ENCODE assay signal across 27 cellular contexts in genomic region chr5:148815578-148815977, GRCh38. TPM values are rescaled to one million over a fixed set of nuclear protein-coding genes. Genes with fewer than 3 reads are reported as not detected.
DNase-seq lines count a peak whose midpoint lies in the region; ATAC-seq and TF ChIP-seq lines count a peak whose summit lies in the region.
"Had no signal": no experiment of that assay in that cellular context is flagged by ENCODE, and none has a peak within 500 bp of the region (broad histone marks: within the 10 kb centered on the region; RNA-seq: fewer than 3 reads in every experiment).

No MANE protein-coding gene starts in this region.

- no peak for ATAC-seq in GM21786 (IDR thresholded peaks at IDR 0.05; ENCODE audit: unreplicated experiment)
- ATAC-seq: GM23338, HepG2 had no signal

- H3K4me3 ChIP-seq in OCI-LY7 (ENCODE audit: low read depth, low read length, poor library complexity, severe bottlenecking) (peak overlapping the region; percentile 33), mammary epithelial cell (replicated peaks in 1 of 3; ENCODE audit: insufficient read depth in 1 of 3, low read depth in 2 of 3, low read length in 3 of 3) (no peak overlapping the region)
- H3K4me3 ChIP-seq: GM12878, GM23338, Peyer's patch had no signal

- BruUV-seq in OCI-LY7 (replicated peaks; lab: Mats Ljungman, UMichigan) (no TSS peak), mammary epithelial cell (replicated peaks; lab: Mats Ljungman, UMichigan) (no TSS peak)

- H3K27ac ChIP-seq in OCI-LY7 (ENCODE audit: low read depth, low read length, poor library complexity, severe bottlenecking) (peak overlapping the region; percentile 74), mammary epithelial cell (ENCODE audit: insufficient read depth, low read depth, low read length) (no peak overlapping the region)
- H3K27ac ChIP-seq: Peyer's patch had no signal

- H3K4me3 Mint-ChIP-seq in dendritic cell treated with granulocyte-macrophage colony-stimulating factor and Interleukin-4, amounts not matched to agents 40 ng/mL and 50 ng/mL, for 4 days = no peak overlapping the region
- H3K4me3 Mint-ChIP-seq: CD4-positive, alpha-beta memory T cell; GM23338; H9 had no signal

- peak overlapping the region; percentile 77 for H3K4me2 ChIP-seq in OCI-LY7 (ENCODE audit: low read length)
- H3K4me2 ChIP-seq in mammary epithelial cell (ENCODE audit: insufficient read depth, low read depth, low read length) = no peak overlapping the region
- H3K4me2 ChIP-seq: GM23338 had no signal

- no peaks in the 10 kb centered on the region for H4K20me1 ChIP-seq in OCI-LY7 (ENCODE audit: insufficient read depth, low read length)
- no peaks in the 10 kb centered on the region for H4K20me1 ChIP-seq in mammary epithelial cell (ENCODE audit: insufficient read depth, low read length)

- DNase-seq in NOMO-1 treated with DMSO at 0.1 percent for 48 hours (lab: John Stamatoyannopoulos, UW; ENCODE audit: unreplicated experiment) = peak; percentile 28
- no peak for DNase-seq in NOMO-1 treated with dmso at 0.1 percent for 144 hours (lab: John Stamatoyannopoulos, UW; ENCODE audit: unreplicated experiment)
- peak; percentile 36 for DNase-seq in OCI-LY7 (ENCODE audit: low spot score)
- no peak for DNase-seq in activated CD4-positive, alpha-beta T cell treated with anti-CD3 and anti-CD28 coated beads for 48 hours
- DNase-seq in mammary epithelial cell = no peak
- DNase-seq: 8988T; ACHN; CD4-positive, alpha-beta memory T cell; COR-L47; EL; GDM1; H9; Kasumi-1; NCI-H1105 treated with DMSO at 0.1 percent for 48 hours; NCI-H146; NCI-H1930; NCI-H2107; NCI-H524 treated with DMSO at 0.1 percent for 48 hours; NCI-H82; NK-92 treated with Interleukin-12 subunit alpha and Interleukin-12 subunit beta, amount 100 ng/mL, for 24 hours; Peyer's patch; SHP77 treated with DMSO at 0.1 percent for 48 hours had no signal

- H3K4me1 Mint-ChIP-seq in dendritic cell treated with granulocyte-macrophage colony-stimulating factor and Interleukin-4, amounts not matched to agents 40 ng/mL and 50 ng/mL, for 4 days (ENCODE audit: low read depth) = peaks cover 61% of the 10 kb centered on the region
- H3K4me1 Mint-ChIP-seq: GM23338, H9 had no signal

- CTCF ChIA-PET in OCI-LY7 (lab: Charles Lee; ENCODE audit: unreplicated experiment) (interaction anchor here (0.8 kb wide), 1 partner anchor 10 kb away, joined by 3 read pairs; no protein-coding TSS in a partner anchor), mammary epithelial cell (lab: Charles Lee; ENCODE audit: low non-redundant PET) (no interaction called here)

- H3K79me2 ChIP-seq in OCI-LY7 (ENCODE audit: insufficient read depth, low read depth, low read length) (no peaks in the 10 kb centered on the region), mammary epithelial cell (ENCODE audit: insufficient read depth, low read length) (no peaks in the 10 kb centered on the region)

- H3K9me3 Mint-ChIP-seq in dendritic cell treated with granulocyte-macrophage colony-stimulating factor and Interleukin-4, amounts not matched to agents 40 ng/mL and 50 ng/mL, for 4 days = no peaks in the 10 kb centered on the region
- H3K9me3 Mint-ChIP-seq: CD4-positive, alpha-beta memory T cell; GM23338; H9 had no signal

- H3K4me1 ChIP-seq in OCI-LY7 (ENCODE audit: insufficient read depth, low read length, poor library complexity, severe bottlenecking) (peaks cover 60% of the 10 kb centered on the region), mammary epithelial cell (ENCODE audit: insufficient read depth, low read length) (no peaks in the 10 kb centered on the region)

- H3K9me3 ChIP-seq in OCI-LY7 (ENCODE audit: low read length) = no peaks in the 10 kb centered on the region
- no peaks in the 10 kb centered on the region for H3K9me3 ChIP-seq in mammary epithelial cell (replicated peaks; ENCODE audit: insufficient read depth, low read length)
- H3K9me3 ChIP-seq: Peyer's patch had no signal

- POLR2A ChIA-PET in OCI-LY7 (lab: Charles Lee) = interaction anchor here (0.6 to 2.6 kb wide), 7 partner anchors 9 to 441 kb away, joined by 3 to 21 read pairs (median 6); partner anchors contain the start of gene ADRB2

- intact Hi-C loops in OCI-LY7 (cut with micrococcal nuclease; ENCODE audit: unreplicated experiment) = no loop called here
- intact Hi-C loops in dendritic cell treated with granulocyte-macrophage colony-stimulating factor and Interleukin-4, amounts not matched to agents 40 ng/mL and 50 ng/mL, for 4 days (cut with micrococcal nuclease) = loop anchor here (5.0 kb wide), 1 partner anchor 33 kb away; no protein-coding TSS in a partner anchor
- intact Hi-C loops in mammary epithelial cell (cut with micrococcal nuclease) = no loop called here

- H2AFZ ChIP-seq in OCI-LY7 (ENCODE audit: low read length) = peak overlapping the region; percentile 37; the same call in 1 of the 2 replicates
- no peak overlapping the region for H2AFZ ChIP-seq in mammary epithelial cell (ENCODE audit: low read depth, low read length)
- H2AFZ ChIP-seq: GM23338 had no signal

- H3K36me3 Mint-ChIP-seq in dendritic cell treated with granulocyte-macrophage colony-stimulating factor and Interleukin-4, amounts not matched to agents 40 ng/mL and 50 ng/mL, for 4 days (ENCODE audit: low read depth) = no peaks in the 10 kb centered on the region
- H3K36me3 Mint-ChIP-seq: CD4-positive, alpha-beta memory T cell had no signal

- no peaks in the 10 kb centered on the region for H3K27me3 ChIP-seq in mammary epithelial cell (ENCODE audit: insufficient read depth, low read length)
- H3K27me3 ChIP-seq: Peyer's patch had no signal

- H3K9ac ChIP-seq in mammary epithelial cell (ENCODE audit: insufficient read depth, low read length) = no peak overlapping the region

- peak overlapping the region; percentile 59 for H3K27ac Mint-ChIP-seq in dendritic cell treated with granulocyte-macrophage colony-stimulating factor and Interleukin-4, amounts not matched to agents 40 ng/mL and 50 ng/mL, for 4 days
- H3K27ac Mint-ChIP-seq: GM23338, H9 had no signal

- TF ChIP-seq CTCF in OCI-LY7 (conservative IDR thresholded peaks at IDR 0.05; ENCODE audit: low read length) (no peak), mammary epithelial cell (conservative IDR thresholded peaks at IDR 0.05 in 1 of 2, IDR thresholded peaks at IDR 0.05 in 1 of 2; ENCODE audit: extremely low read depth in 1 of 2, insufficient read depth in 1 of 2, low read depth in 1 of 2, low read length in 2 of 2) (no peak)

- no peaks in the 10 kb centered on the region for H3K27me3 Mint-ChIP-seq in dendritic cell treated with granulocyte-macrophage colony-stimulating factor and Interleukin-4, amounts not matched to agents 40 ng/mL and 50 ng/mL, for 4 days

- dilution Hi-C loops in mammary epithelial cell (cut with HindIII; ENCODE audit: low sequenced_read_pairs) = no loop called here

- H3K36me3 ChIP-seq in OCI-LY7 (ENCODE audit: insufficient read depth, low read length) (no peaks in the 10 kb centered on the region), mammary epithelial cell (ENCODE audit: insufficient read depth, low read length) (no peaks in the 10 kb centered on the region)
- H3K36me3 ChIP-seq: Peyer's patch had no signal

- in situ Hi-C loops in mammary epithelial cell (cut with MboI; ENCODE audit: low sequenced_read_pairs in 2 of 2) = no loop called here

- no peaks in the 10 kb centered on the region for H3K9me2 ChIP-seq in OCI-LY7 (ENCODE audit: insufficient read depth, low read length)

RNA-seq across cellular contexts. Expression of gene ADRB2, which starts 10.8 kb away (rescaled TPM):
- 14.6 and 16.8 TPM in 2 replicates for total RNA-seq in OCI-LY7 (2014; rRNA removed; shearing (Covaris generic))
- total RNA-seq in OCI-LY7 (2022) (4.4 and 4.6 TPM in 2 replicates), mammary epithelial cell (10 to 100 TPM in 1 of 2 donors, 1 to 10 TPM in 1; 4.8 to 14.8 TPM)
- 9.5 TPM for polyA plus RNA-seq in mammary epithelial cell
- polyA minus RNA-seq in mammary epithelial cell = 14.4 TPM
- total RNA-seq: HepG2 had no signal
- polyA plus RNA-seq: HepG2 had no signal

Comparison
In these comparisons a context has a peak if more than half of its experiments do, and no peak if none do; other contexts are left out.
1. DNase-seq: peak in NOMO-1 treated with DMSO at 0.1 percent for 48 hours (single experiment) and OCI-LY7 (single experiment); none in NOMO-1 treated with dmso at 0.1 percent for 144 hours (single experiment), activated CD4-positive, alpha-beta T cell treated with anti-CD3 and anti-CD28 coated beads for 48 hours (single experiment) and mammary epithelial cell (single experiment).